In the genomic region with DNA sequence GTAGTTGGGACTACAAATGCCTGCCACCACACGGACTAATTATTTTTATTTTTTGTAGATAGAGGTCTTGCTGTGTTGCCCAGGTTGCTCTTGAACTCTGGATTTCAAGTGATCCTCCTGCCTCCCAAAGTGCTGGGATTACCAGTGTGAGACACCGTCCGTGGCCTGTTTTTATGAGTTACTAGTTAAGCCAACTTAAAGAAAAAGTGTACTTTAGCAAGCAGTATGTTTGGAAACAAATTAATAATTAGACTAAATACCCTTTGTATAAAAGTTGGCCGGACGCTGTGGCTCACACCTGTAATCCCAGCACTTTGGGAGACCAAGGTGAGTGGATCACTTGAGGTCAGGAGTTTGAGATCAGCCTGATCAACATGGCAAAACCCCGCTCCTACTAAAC, we compare ENCODE assay signal across 16 cellular contexts. TPM values are rescaled to one million over a fixed set of nuclear protein-coding genes. Genes with fewer than 3 reads are reported as not detected.
DNase-seq lines count a peak whose midpoint lies in the region; ATAC-seq and TF ChIP-seq lines count a peak whose summit lies in the region.
"Had no signal": no experiment of that assay in that cellular context is flagged by ENCODE, and none has a peak within 500 bp of the region (broad histone marks: within the 10 kb centered on the region; RNA-seq: fewer than 3 reads in every experiment).

No MANE protein-coding gene starts in this region.

- H3K27me3 Mint-ChIP-seq in nephron (ENCODE audit: low read depth): peaks cover 4% of the 10 kb centered on the region
- peaks cover 11% of the 10 kb centered on the region for H3K27me3 Mint-ChIP-seq in T-helper 2 cell treated with Interferon-gamma antibody and Interleukin-4, amounts not matched to agents 5 μg/mL and 100 μg/mL, for 36 hours (ENCODE audit: low read depth)
- H3K27me3 Mint-ChIP-seq: B cell; CD4-positive, alpha-beta memory T cell had no signal

- DNase-seq in kidney tubule cell (ENCODE audit: low spot score): peak; percentile 49
- peak; percentile 72 for DNase-seq in renal cortical epithelial cell (ENCODE audit: low read depth)
- no peak for DNase-seq in T-helper 2 cell treated with Interferon-gamma antibody and Interleukin-4, amounts not matched to agents 5 μg/mL and 100 μg/mL, for 36 hours (ENCODE audit: low spot score)
- DNase-seq in stimulated activated naive CD8-positive, alpha-beta T cell treated with anti-CD3 and anti-CD28 coated beads, Interleukin-15, Interleukin-2, amounts not matched to agents 100 U/mL and 50 U/mL, for 24 hours: no peak
- no peak for DNase-seq in G401 (ENCODE audit: low spot score)
- DNase-seq: 8988T; ACHN; AML-193; Calu3; CD4-positive, alpha-beta memory T cell; CD8-positive, alpha-beta memory T cell; COR-L47; DMS79 treated with DMSO at 0.1 percent for 48 hours; GDM1 had no signal

- no peaks in the 10 kb centered on the region for H3K9me3 Mint-ChIP-seq in nephron
- H3K9me3 Mint-ChIP-seq in T-helper 2 cell treated with Interferon-gamma antibody and Interleukin-4, amounts not matched to agents 5 μg/mL and 100 μg/mL, for 36 hours: no peaks in the 10 kb centered on the region

- ATAC-seq in stimulated activated naive CD8-positive, alpha-beta T cell treated with anti-CD3 and anti-CD28 coated beads, Interleukin-15, Interleukin-2, amounts not matched to agents 100 U/mL and 50 U/mL, for 24 hours: no peak

- H3K36me3 Mint-ChIP-seq in nephron (ENCODE audit: low read depth): peaks cover 13% of the 10 kb centered on the region
- H3K36me3 Mint-ChIP-seq in T-helper 2 cell treated with Interferon-gamma antibody and Interleukin-4, amounts not matched to agents 5 μg/mL and 100 μg/mL, for 36 hours (ENCODE audit: low read depth): no peaks in the 10 kb centered on the region
- H3K36me3 Mint-ChIP-seq: CD4-positive, alpha-beta memory T cell; CD8-positive, alpha-beta memory T cell had no signal

- in situ Hi-C loops in G401 (cut with HindIII; ENCODE audit: low sequenced_read_pairs): no loop called here

- no peak for TF ChIP-seq CTCF in nephron (IDR thresholded peaks at IDR 0.05; ENCODE audit: unreplicated experiment in 3 of 3)

- no peaks in the 10 kb centered on the region for H3K4me1 Mint-ChIP-seq in nephron
- no peaks in the 10 kb centered on the region for H3K4me1 Mint-ChIP-seq in T-helper 2 cell treated with Interferon-gamma antibody and Interleukin-4, amounts not matched to agents 5 μg/mL and 100 μg/mL, for 36 hours (ENCODE audit: low read depth)
- H3K4me1 Mint-ChIP-seq: B cell; CD8-positive, alpha-beta memory T cell had no signal

- H3K27ac Mint-ChIP-seq in nephron: peak overlapping the region in 2 of 3 experiments; percentile 44 to 75
- no peak overlapping the region for H3K27ac Mint-ChIP-seq in T-helper 2 cell treated with Interferon-gamma antibody and Interleukin-4, amounts not matched to agents 5 μg/mL and 100 μg/mL, for 36 hours
- H3K27ac Mint-ChIP-seq: B cell; CD4-positive, alpha-beta memory T cell; CD8-positive, alpha-beta memory T cell had no signal

- H3K4me3 Mint-ChIP-seq in nephron: no peak overlapping the region
- no peak overlapping the region for H3K4me3 Mint-ChIP-seq in T-helper 2 cell treated with Interferon-gamma antibody and Interleukin-4, amounts not matched to agents 5 μg/mL and 100 μg/mL, for 36 hours
- H3K4me3 Mint-ChIP-seq: B cell; CD4-positive, alpha-beta memory T cell; CD8-positive, alpha-beta memory T cell had no signal

RNA-seq across cellular contexts. Expression of gene PTPN13, which starts 14.2 kb away (rescaled TPM):
- total RNA-seq in renal cortical epithelial cell: 58.7 and 118 TPM in 2 replicates
- 0.49 and 0.51 TPM in 2 replicates for total RNA-seq in G401 (2014; rRNA removed; shearing (Covaris generic))

Comparison
In these comparisons a context has a peak if more than half of its experiments do, and no peak if none do; other contexts are left out.
1. DNase-seq: peak in kidney tubule cell (single experiment) and renal cortical epithelial cell (single experiment); none in T-helper 2 cell treated with Interferon-gamma antibody and Interleukin-4, amounts not matched to agents 5 μg/mL and 100 μg/mL, for 36 hours (single experiment), stimulated activated naive CD8-positive, alpha-beta T cell treated with anti-CD3 and anti-CD28 coated beads, Interleukin-15, Interleukin-2, amounts not matched to agents 100 U/mL and 50 U/mL, for 24 hours (single experiment) and G401 (single experiment).
2. RNA of gene PTPN13, which starts 14.2 kb away (total RNA-seq): 58.7 to 118 TPM in renal cortical epithelial cell; 0.49 to 0.51 TPM in G401; every median in the first group is over 10 times any median in the second.